ENCODE assay signal across 9 cellular contexts in the genomic region with DNA sequence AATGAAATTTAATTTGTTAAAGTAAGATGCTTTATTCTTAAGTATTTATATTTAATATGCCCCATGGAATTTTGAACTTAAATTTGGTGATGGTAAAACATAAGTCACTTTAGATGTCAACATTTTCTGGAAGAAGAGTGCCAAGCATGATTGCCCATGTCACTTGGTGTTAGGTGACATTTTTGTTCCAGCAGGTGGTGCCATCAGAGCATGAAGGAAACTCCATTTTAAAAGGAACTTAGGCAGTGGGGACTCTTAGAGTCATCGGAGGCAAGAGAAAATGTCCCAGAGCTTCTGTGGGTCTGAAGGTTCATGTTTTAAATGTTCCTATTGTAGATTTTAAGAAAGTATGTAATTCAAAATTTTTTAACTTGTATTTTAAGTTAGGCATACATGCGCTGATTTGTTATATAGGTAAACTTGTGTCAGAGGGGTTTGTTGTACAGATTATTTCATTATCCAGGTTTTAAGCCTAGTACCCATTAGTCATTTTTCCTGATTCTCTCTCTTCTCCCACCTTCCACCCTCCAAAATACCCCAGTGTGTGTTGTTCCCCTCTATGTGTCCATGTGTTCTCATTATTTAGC.
A peak's percentile ranks its signal among the peaks of the same experiment; 100 is the strongest.
DNase-seq lines count a peak whose midpoint lies in the region; ATAC-seq and TF ChIP-seq lines count a peak whose summit lies in the region.
"Had no signal": no experiment of that assay in that cellular context is flagged by ENCODE, and none has a peak within 500 bp of the region (broad histone marks: within the 10 kb centered on the region; RNA-seq: fewer than 3 reads in every experiment).

No MANE protein-coding gene starts in this region.

- H3K27me3 ChIP-seq in BE2C: no peaks in the 10 kb centered on the region

- POLR2A ChIA-PET in WTC11 (lab: Charles Lee): no interaction called here

- no peaks in the 10 kb centered on the region for H3K27me3 Mint-ChIP-seq in WTC11 (ENCODE audit: low read depth)

- peak; percentile 4 for DNase-seq in GM12864 (ENCODE audit: low read depth)
- DNase-seq in MV-4-11 (lab: John Stamatoyannopoulos, UW): peak; percentile 1
- peak; percentile 25 for DNase-seq in WTC11 (ENCODE audit: low spot score)
- DNase-seq in kidney glomerular epithelial cell (lab: John Stamatoyannopoulos, UW): peak; percentile 45
- DNase-seq in BE2C: no peak
- DNase-seq in NCI-H2227 (lab: John Stamatoyannopoulos, UW; ENCODE audit: unreplicated experiment): no peak
- DNase-seq in coronary artery (ENCODE audit: low spot score): no peak

- H3K27ac Mint-ChIP-seq in WTC11: no peak overlapping the region

- CTCF ChIA-PET in WTC11 (lab: Charles Lee): interaction anchor here (1.2 to 2.7 kb wide), 3 partner anchors 84 to 829 kb away, joined by 3 to 10 read pairs (median 9); no protein-coding TSS in a partner anchor

- peaks cover 31% of the 10 kb centered on the region for H3K9me3 Mint-ChIP-seq in WTC11

- TF ChIP-seq CTCF in GM12864 (IDR thresholded peaks at IDR 0.05; ENCODE audit: low read depth, low read length, missing control alignments): peak; percentile 32
- TF ChIP-seq CTCF in WTC11 (IDR thresholded peaks at IDR 0.05): peak; percentile 17; the same call in 1 of the 2 replicates
- no peak for TF ChIP-seq CTCF in BE2C (IDR thresholded peaks at IDR 0.05; ENCODE audit: low read depth, low read length)
- no peak for TF ChIP-seq CTCF in coronary artery (IDR thresholded peaks at IDR 0.05)

- ATAC-seq in WTC11 (peak; percentile 74), GM19395 (IDR thresholded peaks at IDR 0.05; ENCODE audit: unreplicated experiment) (no peak)

- H3K9me3 ChIP-seq in BE2C: no peaks in the 10 kb centered on the region

- no peak overlapping the region for H3K27ac ChIP-seq in coronary artery
- H3K27ac ChIP-seq: SK-N-MC had no signal

- H3K4me1 Mint-ChIP-seq in WTC11: peaks cover 5% of the 10 kb centered on the region; the same call in 1 of the 2 replicates

- no peaks in the 10 kb centered on the region for H3K4me1 ChIP-seq in BE2C

- no peaks in the 10 kb centered on the region for H3K36me3 ChIP-seq in BE2C

- H3K4me3 Mint-ChIP-seq in WTC11: no peak overlapping the region

- H3K4me3 ChIP-seq in GM12864 (ENCODE audit: low read depth, low read length) (no peak overlapping the region), BE2C (ENCODE audit: low read depth, low read length) (no peak overlapping the region), coronary artery (no peak overlapping the region)
- H3K4me3 ChIP-seq: SK-N-MC had no signal

- H3K36me3 Mint-ChIP-seq in WTC11: peaks cover 21% of the 10 kb centered on the region

TF ChIP-seq in WTC11, 78 proteins besides CTCF, POLR2A, EP300 and RAD21:
- TF ChIP-seq SMAD3 (CRISPR knock-in tag; IDR thresholded peaks at IDR 0.05; ENCODE audit: borderline replicate concordance) (no peak), OVOL2 (CRISPR knock-in tag; IDR thresholded peaks at IDR 0.05; ENCODE audit: borderline replicate concordance) (no peak), TEAD4 (CRISPR knock-in tag; IDR thresholded peaks at IDR 0.05) (no peak), RORB (CRISPR knock-in tag; IDR thresholded peaks at IDR 0.05) (no peak), PRRX2 (CRISPR knock-in tag; IDR thresholded peaks at IDR 0.05) (no peak), GTF2I (CRISPR knock-in tag; conservative IDR thresholded peaks at IDR 0.05) (no peak), NR3C1 (CRISPR knock-in tag; conservative IDR thresholded peaks at IDR 0.05; ENCODE audit: low read depth) (no peak), ELF4 (CRISPR knock-in tag; IDR thresholded peaks at IDR 0.05; ENCODE audit: low read depth) (no peak), NFATC4 (CRISPR knock-in tag; IDR thresholded peaks at IDR 0.05) (no peak), GRHL2 (CRISPR knock-in tag; IDR thresholded peaks at IDR 0.05; ENCODE audit: insufficient replicate concordance, severe bottlenecking) (no peak), ATF1 (CRISPR knock-in tag; IDR thresholded peaks at IDR 0.05) (no peak), KAT7 (CRISPR knock-in tag; IDR thresholded peaks at IDR 0.05; ENCODE audit: borderline replicate concordance) (no peak), FOXK1 (CRISPR knock-in tag; IDR thresholded peaks at IDR 0.05) (no peak)
- TF ChIP-seq, protein P1, sequence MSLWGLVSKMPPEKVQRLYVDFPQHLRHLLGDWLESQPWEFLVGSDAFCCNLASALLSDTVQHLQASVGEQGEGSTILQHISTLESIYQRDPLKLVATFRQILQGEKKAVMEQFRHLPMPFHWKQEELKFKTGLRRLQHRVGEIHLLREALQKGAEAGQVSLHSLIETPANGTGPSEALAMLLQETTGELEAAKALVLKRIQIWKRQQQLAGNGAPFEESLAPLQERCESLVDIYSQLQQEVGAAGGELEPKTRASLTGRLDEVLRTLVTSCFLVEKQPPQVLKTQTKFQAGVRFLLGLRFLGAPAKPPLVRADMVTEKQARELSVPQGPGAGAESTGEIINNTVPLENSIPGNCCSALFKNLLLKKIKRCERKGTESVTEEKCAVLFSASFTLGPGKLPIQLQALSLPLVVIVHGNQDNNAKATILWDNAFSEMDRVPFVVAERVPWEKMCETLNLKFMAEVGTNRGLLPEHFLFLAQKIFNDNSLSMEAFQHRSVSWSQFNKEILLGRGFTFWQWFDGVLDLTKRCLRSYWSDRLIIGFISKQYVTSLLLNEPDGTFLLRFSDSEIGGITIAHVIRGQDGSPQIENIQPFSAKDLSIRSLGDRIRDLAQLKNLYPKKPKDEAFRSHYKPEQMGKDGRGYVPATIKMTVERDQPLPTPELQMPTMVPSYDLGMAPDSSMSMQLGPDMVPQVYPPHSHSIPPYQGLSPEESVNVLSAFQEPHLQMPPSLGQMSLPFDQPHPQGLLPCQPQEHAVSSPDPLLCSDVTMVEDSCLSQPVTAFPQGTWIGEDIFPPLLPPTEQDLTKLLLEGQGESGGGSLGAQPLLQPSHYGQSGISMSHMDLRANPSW (CRISPR knock-in tag; conservative IDR thresholded peaks at IDR 0.05; ENCODE audit: low read depth): no peak
- TF ChIP-seq, protein P2, sequence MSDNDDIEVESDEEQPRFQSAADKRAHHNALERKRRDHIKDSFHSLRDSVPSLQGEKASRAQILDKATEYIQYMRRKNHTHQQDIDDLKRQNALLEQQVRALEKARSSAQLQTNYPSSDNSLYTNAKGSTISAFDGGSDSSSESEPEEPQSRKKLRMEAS (CRISPR knock-in tag; IDR thresholded peaks at IDR 0.05): no peak
- TF ChIP-seq, protein P3, sequence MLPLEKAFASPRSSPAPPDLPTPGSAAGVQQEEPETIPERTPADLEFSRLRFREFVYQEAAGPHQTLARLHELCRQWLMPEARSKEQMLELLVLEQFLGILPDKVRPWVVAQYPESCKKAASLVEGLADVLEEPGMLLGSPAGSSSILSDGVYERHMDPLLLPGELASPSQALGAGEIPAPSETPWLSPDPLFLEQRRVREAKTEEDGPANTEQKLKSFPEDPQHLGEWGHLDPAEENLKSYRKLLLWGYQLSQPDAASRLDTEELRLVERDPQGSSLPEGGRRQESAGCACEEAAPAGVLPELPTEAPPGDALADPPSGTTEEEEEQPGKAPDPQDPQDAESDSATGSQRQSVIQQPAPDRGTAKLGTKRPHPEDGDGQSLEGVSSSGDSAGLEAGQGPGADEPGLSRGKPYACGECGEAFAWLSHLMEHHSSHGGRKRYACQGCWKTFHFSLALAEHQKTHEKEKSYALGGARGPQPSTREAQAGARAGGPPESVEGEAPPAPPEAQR (CRISPR knock-in tag; IDR thresholded peaks at IDR 0.05): no peak
- TF ChIP-seq, protein P4, sequence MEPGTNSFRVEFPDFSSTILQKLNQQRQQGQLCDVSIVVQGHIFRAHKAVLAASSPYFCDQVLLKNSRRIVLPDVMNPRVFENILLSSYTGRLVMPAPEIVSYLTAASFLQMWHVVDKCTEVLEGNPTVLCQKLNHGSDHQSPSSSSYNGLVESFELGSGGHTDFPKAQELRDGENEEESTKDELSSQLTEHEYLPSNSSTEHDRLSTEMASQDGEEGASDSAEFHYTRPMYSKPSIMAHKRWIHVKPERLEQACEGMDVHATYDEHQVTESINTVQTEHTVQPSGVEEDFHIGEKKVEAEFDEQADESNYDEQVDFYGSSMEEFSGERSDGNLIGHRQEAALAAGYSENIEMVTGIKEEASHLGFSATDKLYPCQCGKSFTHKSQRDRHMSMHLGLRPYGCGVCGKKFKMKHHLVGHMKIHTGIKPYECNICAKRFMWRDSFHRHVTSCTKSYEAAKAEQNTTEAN (CRISPR knock-in tag; IDR thresholded peaks at IDR 0.05): no peak
- TF ChIP-seq, protein P5, sequence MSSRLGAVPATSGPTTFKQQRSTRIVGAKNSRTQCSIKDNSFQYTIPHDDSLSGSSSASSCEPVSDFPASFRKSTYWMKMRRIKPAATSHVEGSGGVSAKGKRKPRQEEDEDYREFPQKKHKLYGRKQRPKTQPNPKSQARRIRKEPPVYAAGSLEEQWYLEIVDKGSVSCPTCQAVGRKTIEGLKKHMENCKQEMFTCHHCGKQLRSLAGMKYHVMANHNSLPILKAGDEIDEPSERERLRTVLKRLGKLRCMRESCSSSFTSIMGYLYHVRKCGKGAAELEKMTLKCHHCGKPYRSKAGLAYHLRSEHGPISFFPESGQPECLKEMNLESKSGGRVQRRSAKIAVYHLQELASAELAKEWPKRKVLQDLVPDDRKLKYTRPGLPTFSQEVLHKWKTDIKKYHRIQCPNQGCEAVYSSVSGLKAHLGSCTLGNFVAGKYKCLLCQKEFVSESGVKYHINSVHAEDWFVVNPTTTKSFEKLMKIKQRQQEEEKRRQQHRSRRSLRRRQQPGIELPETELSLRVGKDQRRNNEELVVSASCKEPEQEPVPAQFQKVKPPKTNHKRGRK (CRISPR knock-in tag; IDR thresholded peaks at IDR 0.05; ENCODE audit: borderline replicate concordance): no peak
- TF ChIP-seq, protein P6, sequence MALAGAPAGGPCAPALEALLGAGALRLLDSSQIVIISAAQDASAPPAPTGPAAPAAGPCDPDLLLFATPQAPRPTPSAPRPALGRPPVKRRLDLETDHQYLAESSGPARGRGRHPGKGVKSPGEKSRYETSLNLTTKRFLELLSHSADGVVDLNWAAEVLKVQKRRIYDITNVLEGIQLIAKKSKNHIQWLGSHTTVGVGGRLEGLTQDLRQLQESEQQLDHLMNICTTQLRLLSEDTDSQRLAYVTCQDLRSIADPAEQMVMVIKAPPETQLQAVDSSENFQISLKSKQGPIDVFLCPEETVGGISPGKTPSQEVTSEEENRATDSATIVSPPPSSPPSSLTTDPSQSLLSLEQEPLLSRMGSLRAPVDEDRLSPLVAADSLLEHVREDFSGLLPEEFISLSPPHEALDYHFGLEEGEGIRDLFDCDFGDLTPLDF (CRISPR knock-in tag; IDR thresholded peaks at IDR 0.05): no peak

Comparison
In these comparisons a context has a peak if more than half of its experiments do, and no peak if none do; other contexts are left out.
1. DNase-seq: peak in GM12864 (single experiment), MV-4-11 (single experiment), WTC11 (single experiment) and kidney glomerular epithelial cell (single experiment); none in BE2C (single experiment), NCI-H2227 (single experiment) and coronary artery (single experiment).
2. CTCF ChIP-seq: peak in GM12864 (single experiment) and WTC11 (single experiment); none in BE2C (single experiment) and coronary artery (single experiment).